8 cellular contexts compared by ENCODE assay signal in the genomic region with DNA sequence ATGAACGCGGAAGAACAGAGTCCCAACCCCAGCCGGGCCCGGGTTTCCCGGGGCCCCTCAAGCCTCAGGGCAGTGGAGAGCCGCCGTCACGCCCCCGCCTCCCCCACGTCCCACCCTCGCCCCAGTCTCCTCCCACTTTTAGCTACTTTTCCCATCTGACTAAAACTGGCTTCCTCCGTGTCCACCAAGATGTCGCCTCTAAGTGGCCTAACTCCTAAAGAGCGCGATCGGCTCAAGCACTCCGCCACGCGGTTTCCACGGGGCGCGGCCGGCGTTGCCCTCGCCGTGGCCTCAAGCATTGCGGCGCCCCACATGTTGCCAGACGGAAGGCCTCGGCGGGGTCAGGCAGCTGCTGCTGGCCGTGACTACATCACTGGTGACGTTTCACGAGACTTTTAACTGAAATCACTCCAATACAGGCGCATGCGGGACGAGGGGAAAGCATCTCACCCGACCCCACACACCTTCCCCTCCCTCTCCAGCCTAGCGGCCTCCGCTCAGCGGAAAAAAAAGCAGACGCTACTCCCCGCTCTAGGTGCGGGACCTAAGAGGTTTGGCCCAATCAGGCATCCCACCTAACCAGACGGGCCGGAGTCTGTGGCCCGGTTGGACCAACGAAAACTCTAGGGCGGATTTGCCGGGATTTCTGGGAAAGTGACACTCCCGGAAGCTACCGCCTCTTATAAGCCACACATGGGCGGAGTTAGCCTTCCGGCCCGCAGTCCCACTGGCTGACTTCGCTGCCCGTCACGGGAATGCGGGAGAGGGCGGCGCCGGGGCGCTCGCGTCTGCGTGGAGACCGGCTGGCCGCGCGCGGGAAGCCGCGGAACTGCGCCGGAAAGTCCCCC. TPM values are rescaled to one million over a fixed set of nuclear protein-coding genes. Genes with fewer than 3 reads are reported as not detected.
DNase-seq lines count a peak whose midpoint lies in the region; ATAC-seq, FAIRE-seq and TF ChIP-seq lines count a peak whose summit lies in the region.

A gene (plus strand): TSS at position 785 of the 848 bp plus-strand sequence. CDS start 3,251 bp downstream, outside the sequence.

- TF ChIP-seq CTCF in psoas muscle (IDR thresholded peaks at IDR 0.05): peak; percentile 23

- H3K4me3 ChIP-seq in psoas muscle: peak within 1 kb of the TSS; percentile 91

- H3K4me1 ChIP-seq in psoas muscle: peaks cover 13% of the 10 kb centered on the region

- intact Hi-C loops in T-helper 2 cell treated with Interferon-gamma antibody and Interleukin-4, amounts not matched to agents 100 ng/mL and 5 ng/mL, for 36 hours (cut with micrococcal nuclease): loop anchor here (1.0 to 2.0 kb wide), 5 partner anchors 8 to 256 kb away; a partner anchor contains a TSS
- intact Hi-C loops in left ventricle myocardium superior (cut with micrococcal nuclease) (no loop called here), psoas muscle (cut with DNase I) (loop anchor here (5.0 to 10.0 kb wide), 5 partner anchors 65 to 303 kb away; a partner anchor contains a TSS)

- peak within 1 kb of the TSS; percentile 99 for H3K27ac ChIP-seq in psoas muscle

- no peaks in the 10 kb centered on the region for H3K27me3 ChIP-seq in psoas muscle (ENCODE audit: insufficient read depth in 3 of 3, low read length in 2 of 3)

- 0 to 1% (median 1%) methylated on average over 73 to 75 of the region's 75 CpGs for WGBS in psoas muscle, 3 donors

- peak; percentile 18 for DNase-seq in NCI-H187 treated with DMSO at 0.1 percent for 48 hours (lab: John Stamatoyannopoulos, UW)
- DNase-seq in anterior cingulate cortex (lab: John Stamatoyannopoulos, UW): peak; percentile 68 to 99 (median 96)
- DNase-seq in left ventricle myocardium superior: peak; percentile 98
- DNase-seq in psoas muscle: peak; percentile 97
- peak; percentile 91 for DNase-seq in urothelium cell line (ENCODE audit: low spot score)

- peak; percentile 88 for FAIRE-seq in urothelium cell line (lab: Jason Lieb, UNC)

- ATAC-seq in GM18499 (IDR thresholded peaks at IDR 0.05; ENCODE audit: insufficient read depth, unreplicated experiment) (peak; percentile 78), HG02943 (IDR thresholded peaks at IDR 0.05; ENCODE audit: low read depth, unreplicated experiment) (peak; percentile 83), left ventricle myocardium superior (peak; percentile 94), psoas muscle (peak; percentile 93 to 94 (median 93))

- peaks cover 4 to 13% of the 10 kb centered on the region in 2 donors for H3K36me3 ChIP-seq in psoas muscle (ENCODE audit: insufficient read depth in 1 of 2, low read depth in 1 of 2)

- no peaks in the 10 kb centered on the region for H3K9me3 ChIP-seq in psoas muscle

RNA-seq across cellular contexts. Expression of the gene that starts here (rescaled TPM):
- 34.2 and 35.1 TPM in 2 replicates for total RNA-seq in T-helper 2 cell treated with Interferon-gamma antibody and Interleukin-4, amounts not matched to agents 100 ng/mL and 5 ng/mL, for 36 hours
- total RNA-seq in left ventricle myocardium superior (6.0 TPM), psoas muscle (10 to 100 TPM in 3 of 4 donors, 1 to 10 TPM in 1; 6.7 to 18.9 (median 11.1) TPM)
- polyA plus RNA-seq in psoas muscle: 10 to 100 TPM in 2 of 3 donors, 1 to 10 TPM in 1; 8.9 to 29.9 (median 11.4) TPM

Comparison
In these comparisons a context has a peak if more than half of its experiments do, and no peak if none do; other contexts are left out.
1. Peak in every context shown above with its lines: DNase-seq, ATAC-seq, H3K4me3 ChIP-seq and H3K27ac ChIP-seq.
2. DNase-seq: peak in every context shown above with its lines; median percentile 98 in left ventricle myocardium superior; 97 in psoas muscle; 96 in anterior cingulate cortex; 91 in urothelium cell line; 18 in NCI-H187 treated with DMSO at 0.1 percent for 48 hours.